Comparison of ENCODE assay signal across 13 cellular contexts in the genomic region with DNA sequence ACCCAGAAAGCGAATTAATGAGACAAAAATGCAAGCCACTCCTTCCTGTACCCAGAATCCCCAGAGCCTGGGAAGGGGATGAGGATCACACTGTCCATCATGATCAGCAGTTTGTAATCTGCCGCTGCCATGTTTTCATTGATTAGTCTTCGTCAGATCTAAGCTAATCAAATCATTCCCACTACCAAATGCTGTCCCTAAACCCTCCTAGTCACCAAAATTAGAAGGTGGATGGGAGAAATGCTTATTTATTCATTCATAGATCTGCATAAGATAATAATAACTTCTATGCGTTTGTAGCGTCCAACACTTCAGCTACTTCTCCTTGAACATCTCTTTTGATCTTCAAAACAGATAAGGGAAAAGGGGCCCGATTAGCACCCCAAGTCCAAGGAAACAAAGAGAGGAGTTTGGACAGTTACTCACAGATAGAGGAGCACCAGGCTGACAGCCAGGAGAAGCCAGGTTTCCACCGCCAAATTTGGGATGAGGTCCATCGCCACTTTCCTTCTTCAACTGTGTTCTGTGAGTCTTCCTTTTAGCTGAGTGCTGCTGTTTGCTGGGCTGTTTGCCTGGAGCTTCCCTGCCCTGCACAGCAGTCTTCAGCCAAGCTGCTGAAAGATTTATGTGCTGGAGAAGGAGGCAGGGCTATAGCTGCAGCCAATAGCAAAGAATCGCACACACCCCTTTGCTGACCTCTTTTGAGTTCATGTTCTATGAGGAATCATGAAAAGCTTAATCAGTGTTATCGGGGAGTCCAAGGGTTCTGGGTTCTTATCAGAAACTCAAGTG. TPM values are rescaled to one million over a fixed set of nuclear protein-coding genes. Genes with fewer than 3 reads are reported as not detected.
A peak's percentile ranks its signal among the peaks of the same experiment; 100 is the strongest.
DNase-seq lines count a peak whose midpoint lies in the region; ATAC-seq and TF ChIP-seq lines count a peak whose summit lies in the region.
"Had no signal": no experiment of that assay in that cellular context is flagged by ENCODE, and none has a peak within 500 bp of the region (broad histone marks: within the 10 kb centered on the region; RNA-seq: fewer than 3 reads in every experiment).

A gene (minus strand): TSS at position 597 of the 792 bp plus-strand sequence. CDS start 100 bp downstream, at position 497.

- H3K4me3 Mint-ChIP-seq in nephron progenitor cell: no peak within 1 kb of the TSS
- H3K4me3 Mint-ChIP-seq: CD4-positive, CD25-positive, alpha-beta regulatory T cell; central memory CD8-positive, alpha-beta T cell; immature natural killer cell had no signal

- no peak for ATAC-seq in HG03460 (IDR thresholded peaks at IDR 0.05; ENCODE audit: unreplicated experiment)

- TF ChIP-seq CTCF in esophagus squamous epithelium (IDR thresholded peaks at IDR 0.05) (no peak), nephron progenitor cell (IDR thresholded peaks at IDR 0.05) (no peak), testis (IDR thresholded peaks at IDR 0.05) (no peak)

- H3K9me3 ChIP-seq in esophagus squamous epithelium: peaks cover 0 to 3% (median 0%) of the 10 kb centered on the region in 3 donors
- no peaks in the 10 kb centered on the region for H3K9me3 ChIP-seq in testis

- peak within 1 kb of the TSS; percentile 6 for H3K27ac Mint-ChIP-seq in nephron progenitor cell
- H3K27ac Mint-ChIP-seq: CD4-positive, CD25-positive, alpha-beta regulatory T cell; immature natural killer cell had no signal

- intact Hi-C loops in esophagus squamous epithelium (cut with DNase I) (no loop called here), testis (cut with DNase I; ENCODE audit: low total_unique reads) (no loop called here)

- TF ChIP-seq POLR2A in esophagus squamous epithelium (IDR thresholded peaks at IDR 0.05): peak in 2 of 4 donors; percentile 56 to 71
- TF ChIP-seq POLR2A in testis (IDR thresholded peaks at IDR 0.05): no peak

- H3K27ac ChIP-seq in esophagus squamous epithelium (peak within 1 kb of the TSS in 3 of 4 donors; percentile 69 to 86 (median 85)), testis (no peak within 1 kb of the TSS)

- H3K36me3 ChIP-seq in esophagus squamous epithelium: peaks cover 0 to 29% (median 0%) of the 10 kb centered on the region in 3 donors
- H3K36me3 ChIP-seq in testis (ENCODE audit: low read depth, missing control alignments): no peaks in the 10 kb centered on the region

- DNase-seq in AG08396 (ENCODE audit: low spot score) (peak; percentile 52), NCI-H226 (peak; percentile 72), esophagus squamous epithelium (lab: John Stamatoyannopoulos, UW) (no peak), nephron progenitor cell (peak; percentile 10), T-helper 9 cell (no peak), testis (no peak), D341Med (ENCODE audit: low spot score) (no peak)
- DNase-seq: CD4-positive, CD25-positive, alpha-beta regulatory T cell; immature natural killer cell; KG1; stimulated activated CD4-positive, alpha-beta T cell treated with anti-CD3 and anti-CD28 coated beads, Interleukin-2, amount 100 ng/mL, for 48 hours had no signal

- H3K9me3 Mint-ChIP-seq in nephron progenitor cell: peaks cover 29% of the 10 kb centered on the region
- H3K9me3 Mint-ChIP-seq: central memory CD8-positive, alpha-beta T cell; immature natural killer cell had no signal

- H3K27me3 ChIP-seq in esophagus squamous epithelium: no peaks in the 10 kb centered on the region
- no peaks in the 10 kb centered on the region for H3K27me3 ChIP-seq in testis

- peaks cover 19% of the 10 kb centered on the region for H3K4me1 Mint-ChIP-seq in nephron progenitor cell

- WGBS in esophagus squamous epithelium, 2 donors: 35 to 45% methylated on average over 10 of the region's 10 CpGs
- 72 to 78% methylated on average over 10 of the region's 10 CpGs for WGBS in testis, 2 donors

- H3K4me3 ChIP-seq in esophagus squamous epithelium: peak within 1 kb of the TSS; percentile 23 to 44 (median 40)
- H3K4me3 ChIP-seq in testis: no peak within 1 kb of the TSS

- H3K36me3 Mint-ChIP-seq in nephron progenitor cell (ENCODE audit: low read depth): peaks cover 7% of the 10 kb centered on the region

- H3K4me1 ChIP-seq in esophagus squamous epithelium (peaks cover 0 to 35% (median 0%) of the 10 kb centered on the region in 3 donors), testis (no peaks in the 10 kb centered on the region)

- peaks cover 5% of the 10 kb centered on the region for H3K27me3 Mint-ChIP-seq in nephron progenitor cell (ENCODE audit: low read depth, poor library complexity)

RNA-seq across cellular contexts. Expression of the gene that starts here (rescaled TPM):
- total RNA-seq in esophagus squamous epithelium: 10 to 100 TPM; 34.5 to 99.8 (median 79.1) TPM
- total RNA-seq in testis: under 1 TPM; 0.12 to 0.63 TPM
- polyA plus RNA-seq in testis (ENCODE audit: insufficient read depth, low read depth, low replicate concordance): 0.55 TPM
- total RNA-seq: CD4-positive, CD25-positive, alpha-beta regulatory T cell had no signal

Comparison
In these comparisons a context has a peak if more than half of its experiments do, and no peak if none do; other contexts are left out.
1. RNA of the gene that starts here (total RNA-seq): 34.5 to 99.8 TPM in esophagus squamous epithelium; 0.12 to 0.63 TPM in testis; every median in the first group is over 10 times any median in the second.
2. DNase-seq: peak in AG08396 (single experiment), NCI-H226 (single experiment) and nephron progenitor cell (single experiment); none in esophagus squamous epithelium (single experiment), T-helper 9 cell (single experiment), testis (single experiment) and D341Med (single experiment).
3. H3K27ac ChIP-seq: peak in esophagus squamous epithelium (3 of 4); none in testis (0 of 2).
4. H3K4me3 ChIP-seq: peak in esophagus squamous epithelium (4 of 4); none in testis (0 of 2).